Comparison of ENCODE assay signal across 9 cellular contexts in genomic region chr3:4584537-4585249, GRCh38.
DNase-seq lines count a peak whose midpoint lies in the region; ATAC-seq, FAIRE-seq and TF ChIP-seq lines count a peak whose summit lies in the region.
"Had no signal": no experiment of that assay in that cellular context is flagged by ENCODE, and none has a peak within 500 bp of the region (broad histone marks: within the 10 kb centered on the region; RNA-seq: fewer than 3 reads in every experiment).

No MANE protein-coding gene starts in this region.

- no peaks in the 10 kb centered on the region for H3K9me3 ChIP-seq in BLaER1 treated with 17β-estradiol and CSF1 and Interleukin-3, amounts not matched to agents 10 nM and 100 nM (replicated peaks in 1 of 11)
- H3K9me3 ChIP-seq in PC-3 (ENCODE audit: low read length) (no peaks in the 10 kb centered on the region), neutrophil (no peaks in the 10 kb centered on the region)

- intact Hi-C loops in PC-3 (cut with micrococcal nuclease): loop anchor here (5.0 kb wide), 2 partner anchors 48 to 172 kb away; no protein-coding TSS in a partner anchor
- intact Hi-C loops in dorsolateral prefrontal cortex (cut with DNase I): loop anchor here in 1 of 2 donors (5.0 kb wide), 2 partner anchors 52 to 92 kb away; partner anchors contain the start of gene ITPR1

- H3K36me3 ChIP-seq in BLaER1 treated with 17β-estradiol and CSF1 and Interleukin-3, amounts not matched to agents 10 nM and 100 nM: no peaks in the 10 kb centered on the region
- H3K36me3 ChIP-seq in PC-3 (ENCODE audit: low read depth, low read length) (no peaks in the 10 kb centered on the region), neutrophil (no peaks in the 10 kb centered on the region)

- no peaks in the 10 kb centered on the region for H3K27me3 ChIP-seq in BLaER1 treated with 17β-estradiol and CSF1 and Interleukin-3, amounts not matched to agents 10 nM and 100 nM
- H3K27me3 ChIP-seq in PC-3 (ENCODE audit: low read length) (no peaks in the 10 kb centered on the region), dorsolateral prefrontal cortex (no peaks in the 10 kb centered on the region), neutrophil (no peaks in the 10 kb centered on the region)

- peak overlapping the region; percentile 20; the same call in 1 of the 2 replicates for H2AFZ ChIP-seq in PC-3 (ENCODE audit: low read length)

- H3K27ac ChIP-seq in BLaER1 treated with 17β-estradiol and CSF1 and Interleukin-3, amounts not matched to agents 10 nM and 100 nM: peak overlapping the region in 4 of 11 experiments; percentile 0 to 24 (median 12); a peak in 7 of 22 replicates
- no peak overlapping the region for H3K27ac ChIP-seq in PC-3 (ENCODE audit: low read length)
- H3K27ac ChIP-seq in dorsolateral prefrontal cortex: peak overlapping the region in 46 of 59 donors; percentile 8 to 87 (median 71)
- peak overlapping the region; percentile 15 for H3K27ac ChIP-seq in neutrophil
- H3K27ac ChIP-seq: epithelial cell of prostate had no signal

- TF ChIP-seq CTCF in PC-3 (conservative IDR thresholded peaks at IDR 0.05; ENCODE audit: low read depth, low read length) (no peak), dorsolateral prefrontal cortex (IDR thresholded peaks at IDR 0.05 in 54 of 56, conservative IDR thresholded peaks at IDR 0.05 in 2 of 56; ENCODE audit: low read depth in 1 of 56, partially characterized antibody in 56 of 56) (peak in 22 of 56 donors; percentile 6 to 44 (median 26)), neutrophil (IDR thresholded peaks at IDR 0.05) (no peak)

- DNase-seq in PC-3 (no peak), dorsolateral prefrontal cortex (no peak), DMS114 treated with DMSO at 0.1 percent for 48 hours (lab: John Stamatoyannopoulos, UW; ENCODE audit: unreplicated experiment) (no peak), NCI-H774 (lab: John Stamatoyannopoulos, UW) (no peak), H54 (ENCODE audit: insufficient read length, low spot score) (no peak)

- no peaks in the 10 kb centered on the region for H3K79me2 ChIP-seq in PC-3 (ENCODE audit: low read length)

- POLR2A ChIA-PET in PC-3 (lab: Charles Lee; ENCODE audit: unreplicated experiment): interaction anchor here (0.7 kb wide), 1 partner anchor 57 kb away, joined by 5 read pairs; no protein-coding TSS in a partner anchor

- peaks cover 0 to 93% (median 5%) of the 10 kb centered on the region in 11 experiments; a peak in 8 of 22 replicates for H4K20me1 ChIP-seq in BLaER1 treated with 17β-estradiol and CSF1 and Interleukin-3, amounts not matched to agents 10 nM and 100 nM
- H4K20me1 ChIP-seq in PC-3 (ENCODE audit: low read length): 0 out of 2 replicates have a peak, but pooled peaks cover 4% of the 10 kb centered on the region

- H3K9ac ChIP-seq in BLaER1 treated with 17β-estradiol and CSF1 and Interleukin-3, amounts not matched to agents 10 nM and 100 nM: peak overlapping the region in 10 of 11 experiments; percentile 17 to 67 (median 50); a peak in 19 of 22 replicates
- H3K9ac ChIP-seq in PC-3 (ENCODE audit: low read length): no peak overlapping the region

- peak overlapping the region; percentile 69 to 94 (median 83) for H3K4me2 ChIP-seq in BLaER1 treated with 17β-estradiol and CSF1 and Interleukin-3, amounts not matched to agents 10 nM and 100 nM
- H3K4me2 ChIP-seq in PC-3 (ENCODE audit: low read length): peak overlapping the region; percentile 59

- ATAC-seq in GM21381 (IDR thresholded peaks at IDR 0.05; ENCODE audit: unreplicated experiment) (peak; percentile 44), PC-3 (no peak)

- TF ChIP-seq POLR2A in H54 (IDR thresholded peaks at IDR 0.05; ENCODE audit: low read depth, low read length): no peak

- H3K4me3 ChIP-seq in BLaER1 treated with 17β-estradiol and CSF1 and Interleukin-3, amounts not matched to agents 10 nM and 100 nM: peak overlapping the region in 9 of 10 experiments; percentile 3 to 49 (median 28); a peak in 14 of 20 replicates
- H3K4me3 ChIP-seq in PC-3 (ENCODE audit: low read length): peak overlapping the region; percentile 50
- peak overlapping the region in 53 of 59 donors; percentile 3 to 61 (median 36) for H3K4me3 ChIP-seq in dorsolateral prefrontal cortex
- H3K4me3 ChIP-seq in neutrophil (ENCODE audit: low read depth in 1 of 2, low read length in 1 of 2): peak overlapping the region in 1 of 2 experiments; percentile 20

- H3F3A ChIP-seq in PC-3 (ENCODE audit: low read length, unreplicated experiment): no peaks in the 10 kb centered on the region

- peaks cover 10 to 66% (median 15%) of the 10 kb centered on the region in 10 experiments for H3K4me1 ChIP-seq in BLaER1 treated with 17β-estradiol and CSF1 and Interleukin-3, amounts not matched to agents 10 nM and 100 nM
- H3K4me1 ChIP-seq in PC-3 (ENCODE audit: insufficient read depth, low read length) (peaks cover 19% of the 10 kb centered on the region), neutrophil (ENCODE audit: control insufficient read depth in 1 of 2, insufficient read depth in 1 of 2, low read depth in 1 of 2, low read length in 1 of 2) (peaks cover 11 to 23% of the 10 kb centered on the region in 2 experiments)

- FAIRE-seq in H54 (lab: Jason Lieb, UNC): no peak

- CTCF ChIA-PET in PC-3 (lab: Charles Lee): interaction anchor here (0.7 to 1.2 kb wide), 2 partner anchors 49 to 244 kb away, joined by 8 to 9 read pairs; no protein-coding TSS in a partner anchor

- no TSS peak for BruUV-seq in PC-3 (replicated peaks; lab: Mats Ljungman, UMichigan)

- H3K9me2 ChIP-seq in PC-3 (replicated peaks; ENCODE audit: low read length): no peaks in the 10 kb centered on the region
